In genomic region chr5:59188415-59189225, GRCh38 we compare ENCODE assay signal across 8 cellular contexts.
DNase-seq lines count a peak whose midpoint lies in the region; ATAC-seq and TF ChIP-seq lines count a peak whose summit lies in the region.

No MANE protein-coding gene starts in this region.

- ATAC-seq in GM21447 (IDR thresholded peaks at IDR 0.05; ENCODE audit: unreplicated experiment) (peak; percentile 79), gastroesophageal sphincter (peak; percentile 79), omental fat pad (ENCODE audit: low FRiP score) (peak; percentile 82), thoracic aorta (ENCODE audit: insufficient number of reproducible peaks, low FRiP score, low read depth) (no peak)

- H3K4me1 ChIP-seq in gastroesophageal sphincter (peaks cover 0 to 51% (median 2%) of the 10 kb centered on the region in 3 donors), thoracic aorta (ENCODE audit: control insufficient read depth in 1 of 2, low read depth in 2 of 2) (peaks cover 0 to 3% of the 10 kb centered on the region in 2 donors)

- no peak for TF ChIP-seq POLR2A in gastroesophageal sphincter (IDR thresholded peaks at IDR 0.05)

- DNase-seq in COLO668 (lab: John Stamatoyannopoulos, UW; ENCODE audit: unreplicated experiment) = peak; percentile 46
- peak; percentile 54 for DNase-seq in LHCN-M2 (ENCODE audit: low read depth)
- DNase-seq in SK-MEL-5 (ENCODE audit: low read depth, low spot score) = peak; percentile 81
- DNase-seq in activated naive CD4-positive, alpha-beta T cell treated with Interleukin-2 at 50 U/mL for 16 hours = peak; percentile 44
- DNase-seq in omental fat pad (ENCODE audit: low spot score) = no peak
- no peak for DNase-seq in thoracic aorta (ENCODE audit: low spot score)

- H3K36me3 ChIP-seq in gastroesophageal sphincter = peaks cover 0 to 5% of the 10 kb centered on the region in 2 donors
- no peaks in the 10 kb centered on the region for H3K36me3 ChIP-seq in thoracic aorta

- in situ Hi-C loops in SK-MEL-5 (cut with HindIII; ENCODE audit: low pct_unique_long_range_greater_than_20kb, low sequenced_read_pairs) = no loop called here

- H3K27ac ChIP-seq in gastroesophageal sphincter (peak overlapping the region; percentile 5 to 56 (median 43)), thoracic aorta (no peak overlapping the region)

- peak; percentile 82 to 89 (median 84) for TF ChIP-seq CTCF in gastroesophageal sphincter (IDR thresholded peaks at IDR 0.05)
- TF ChIP-seq CTCF in omental fat pad (IDR thresholded peaks at IDR 0.05) = peak in 2 of 3 donors; percentile 45 to 63
- peak; percentile 82 for TF ChIP-seq CTCF in thoracic aorta (IDR thresholded peaks at IDR 0.05)

- H3K27me3 ChIP-seq in gastroesophageal sphincter (no peaks in the 10 kb centered on the region), thoracic aorta (replicated peaks; ENCODE audit: insufficient read depth) (no peaks in the 10 kb centered on the region)

- peak overlapping the region; percentile 27 to 35 for H3K4me3 ChIP-seq in gastroesophageal sphincter
- peak overlapping the region; percentile 58 for H3K4me3 ChIP-seq in thoracic aorta

- 12 to 13% methylated on average over 16 of the region's 16 CpGs for WGBS in gastroesophageal sphincter (ENCODE audit: low coverage in 1 of 2), 2 donors

- H3K9me3 ChIP-seq in gastroesophageal sphincter (no peaks in the 10 kb centered on the region), thoracic aorta (no peaks in the 10 kb centered on the region)

- TF ChIP-seq EP300 in gastroesophageal sphincter (IDR thresholded peaks at IDR 0.05) = no peak

Comparison
In these comparisons a context has a peak if more than half of its experiments do, and no peak if none do; other contexts are left out.
1. DNase-seq: peak in COLO668 (single experiment), LHCN-M2 (single experiment), SK-MEL-5 (single experiment) and activated naive CD4-positive, alpha-beta T cell treated with Interleukin-2 at 50 U/mL for 16 hours (single experiment); none in omental fat pad (single experiment) and thoracic aorta (single experiment).
2. H3K27ac ChIP-seq: peak in gastroesophageal sphincter (4 of 4); none in thoracic aorta (0 of 2).
3. Peak in every context shown above with its lines, with median percentiles within 50 percentile points of each other: CTCF ChIP-seq.